ENCODE assay signal across 24 cellular contexts in the genomic region with DNA sequence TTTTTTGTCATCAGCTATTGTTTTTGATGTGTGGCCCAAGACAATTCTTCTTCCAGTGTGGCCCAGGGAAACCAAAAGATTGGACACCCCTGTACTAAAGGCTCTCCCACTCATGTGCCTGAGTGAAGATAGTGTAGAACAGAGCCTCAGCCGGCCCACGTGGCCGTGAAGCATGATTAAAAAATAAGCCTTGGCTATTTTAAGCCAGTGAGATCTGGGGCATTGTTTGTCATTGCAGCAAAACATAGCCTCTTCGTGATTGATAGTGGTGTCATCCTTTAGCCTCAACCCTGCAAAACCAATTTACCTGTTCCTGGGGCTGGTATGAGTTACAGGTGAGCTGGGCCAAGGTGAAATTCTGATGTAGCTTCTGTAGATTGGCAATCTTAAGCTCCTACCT.
"Had no signal": no experiment of that assay in that cellular context is flagged by ENCODE, and none has a peak within 500 bp of the region (broad histone marks: within the 10 kb centered on the region; RNA-seq: fewer than 3 reads in every experiment).

No MANE protein-coding gene starts in this region.

- DNase-seq: dermis blood vessel endothelial cell; dorsolateral prefrontal cortex; effector CD4-positive, alpha-beta T cell; effector memory CD4-positive, alpha-beta T cell; esophagus squamous epithelium; foreskin fibroblast; foreskin melanocyte; gastrocnemius medialis; glutamatergic neuron; head of caudate nucleus; heart right ventricle; hippocampal formation; left cardiac atrium; left lung; left ventricle myocardium superior; lower lobe of right lung; mesenchymal stem cell; mucosa of descending colon had no signal

- H3K27ac ChIP-seq: coronary artery, esophagus squamous epithelium, gastrocnemius medialis, heart right ventricle, left lung, lower lobe of right lung had no signal

- H3K4me3 ChIP-seq: coronary artery, dorsolateral prefrontal cortex, esophagus squamous epithelium, gastrocnemius medialis, heart right ventricle, left lung, lower lobe of right lung, mucosa of descending colon had no signal

- FAIRE-seq: colon, endothelial cell of umbilical vein, islet of Langerhans, keratinocyte had no signal

- H3K4me3 Mint-ChIP-seq: mesothelial cell of epicardium had no signal

- ATAC-seq: gastrocnemius medialis, left lung, lower lobe of right lung, mucosa of descending colon had no signal

- H3K9me3 ChIP-seq: gastrocnemius medialis, mucosa of descending colon had no signal

- H3K4me1 Mint-ChIP-seq: mesothelial cell of epicardium had no signal

- H3K36me3 ChIP-seq: esophagus squamous epithelium, gastrocnemius medialis, heart right ventricle, left lung, lower lobe of right lung had no signal

- H3K27me3 ChIP-seq: dorsolateral prefrontal cortex, esophagus squamous epithelium, gastrocnemius medialis, heart right ventricle, left lung had no signal

- H3K27ac Mint-ChIP-seq: mesothelial cell of epicardium had no signal
